Comparison of ENCODE assay signal across 7 cellular contexts in genomic region chr6:70956451-70957283, GRCh38. TPM values are rescaled to one million over a fixed set of nuclear protein-coding genes. Genes with fewer than 3 reads are reported as not detected.
A peak's percentile ranks its signal among the peaks of the same experiment; 100 is the strongest.
DNase-seq lines count a peak whose midpoint lies in the region; ATAC-seq, FAIRE-seq and TF ChIP-seq lines count a peak whose summit lies in the region.

TSS of gene B3GAT2 (minus strand) at chr6:70957060. CDS start at chr6:70956429, 631 bp downstream.

- no peak within 1 kb of the TSS for H3K27ac ChIP-seq in kidney (ENCODE audit: low read depth in 2 of 2, low read length in 2 of 2)

- H3K27ac Mint-ChIP-seq in stimulated activated memory B cell treated with anti-CD40 and anti-IgM and Interleukin-4, amounts not matched to agents 10 μg/mL and 1 μg/mL and 100 μg/mL, for 72 hours = no peak within 1 kb of the TSS

- peaks cover 32% of the 10 kb centered on the region for H3K4me1 Mint-ChIP-seq in stimulated activated memory B cell treated with anti-CD40 and anti-IgM and Interleukin-4, amounts not matched to agents 10 μg/mL and 1 μg/mL and 100 μg/mL, for 72 hours

- intact Hi-C loops in kidney (cut with DNase I) = no loop called here

- TF ChIP-seq CTCF in GM06990 (IDR thresholded peaks at IDR 0.05; ENCODE audit: insufficient read depth, low read length, poor library complexity, severe bottlenecking) (no peak), bronchial epithelial cell (IDR thresholded peaks at IDR 0.05; ENCODE audit: insufficient read depth, low read length, severe bottlenecking) (no peak), kidney (IDR thresholded peaks at IDR 0.05; ENCODE audit: borderline replicate concordance, extremely low read depth, insufficient read depth) (no peak)

- FAIRE-seq in bronchial epithelial cell (lab: Jason Lieb, UNC) (no peak), kidney (lab: Jason Lieb, UNC) (no peak)

- peak within 1 kb of the TSS; percentile 86 for H3K4me3 Mint-ChIP-seq in stimulated activated memory B cell treated with anti-CD40 and anti-IgM and Interleukin-4, amounts not matched to agents 10 μg/mL and 1 μg/mL and 100 μg/mL, for 72 hours

- no peak within 1 kb of the TSS for H3K9ac ChIP-seq in kidney (ENCODE audit: low read length in 2 of 2)

- no peaks in the 10 kb centered on the region for H3K36me3 Mint-ChIP-seq in stimulated activated memory B cell treated with anti-CD40 and anti-IgM and Interleukin-4, amounts not matched to agents 10 μg/mL and 1 μg/mL and 100 μg/mL, for 72 hours

- DNase-seq in GM06990 (ENCODE audit: extremely low read depth, insufficient read length) (peak; percentile 20), NCI-H2227 (lab: John Stamatoyannopoulos, UW; ENCODE audit: unreplicated experiment) (peak; percentile 70), bronchial epithelial cell (ENCODE audit: low read depth) (no peak), kidney (peak; percentile 73)

- H3K9me3 Mint-ChIP-seq in stimulated activated memory B cell treated with anti-CD40 and anti-IgM and Interleukin-4, amounts not matched to agents 10 μg/mL and 1 μg/mL and 100 μg/mL, for 72 hours = no peaks in the 10 kb centered on the region

- H3K27me3 ChIP-seq in GM06990 (replicated peaks; ENCODE audit: control insufficient read depth, insufficient read depth, low read length) (no peaks in the 10 kb centered on the region; the same call in none of the 2 replicates), bronchial epithelial cell (ENCODE audit: control insufficient read depth, insufficient read depth, low read length) (peaks cover 30% of the 10 kb centered on the region)

- peaks cover 0 to 9% of the 10 kb centered on the region in 2 donors for H3K4me1 ChIP-seq in kidney (ENCODE audit: control insufficient read depth in 1 of 2, insufficient read depth in 1 of 2, low read depth in 1 of 2, low read length in 2 of 2)

- H3K4me3 ChIP-seq in GM06990 (replicated peaks; ENCODE audit: low read depth, low read length) (peak within 1 kb of the TSS; percentile 39), bronchial epithelial cell (ENCODE audit: low read depth, low read length) (peak within 1 kb of the TSS; percentile 39), kidney (ENCODE audit: low read length in 2 of 2) (peak within 1 kb of the TSS; percentile 32 to 56)

- peaks cover 60% of the 10 kb centered on the region for H3K27me3 Mint-ChIP-seq in stimulated activated memory B cell treated with anti-CD40 and anti-IgM and Interleukin-4, amounts not matched to agents 10 μg/mL and 1 μg/mL and 100 μg/mL, for 72 hours

- no peaks in the 10 kb centered on the region for H3K36me3 ChIP-seq in GM06990 (ENCODE audit: control insufficient read depth, insufficient read depth, low read length)
- no peaks in the 10 kb centered on the region for H3K36me3 ChIP-seq in bronchial epithelial cell (ENCODE audit: control insufficient read depth, insufficient read depth, low read length)
- H3K36me3 ChIP-seq in kidney (ENCODE audit: control insufficient read depth in 1 of 2, insufficient read depth in 2 of 2, low read length in 2 of 2) = no peaks in the 10 kb centered on the region

- ATAC-seq in GM21737 (IDR thresholded peaks at IDR 0.05; ENCODE audit: unreplicated experiment) = peak; percentile 9
- peak; percentile 47 for ATAC-seq in stimulated activated memory B cell treated with anti-CD40 and anti-IgM and Interleukin-4, amounts not matched to agents 10 μg/mL and 1 μg/mL and 100 μg/mL, for 72 hours
- ATAC-seq in HG03378 (IDR thresholded peaks at IDR 0.05; ENCODE audit: unreplicated experiment) = no peak

- no peaks in the 10 kb centered on the region for H3K9me3 ChIP-seq in kidney (ENCODE audit: control insufficient read depth in 1 of 2, low read length in 2 of 2)

RNA-seq across cellular contexts. Expression of gene B3GAT2, which starts in this region (rescaled TPM):
- total RNA-seq in bronchial epithelial cell (under 0.01 TPM in 1 of 2 replicates, not detected in the other), kidney (not detected)
- not detected for polyA plus RNA-seq in kidney (ENCODE audit: insufficient read depth, low read depth, low replicate concordance)

Comparison
In these comparisons a context has a peak if more than half of its experiments do, and no peak if none do; other contexts are left out.
1. Peak in DNase-seq and H3K4me3 ChIP-seq in kidney; RNA of the gene not detected or under 1 TPM.